ENCODE assay signal across 7 cellular contexts in genomic region chr2:152468832-152469692, GRCh38.
DNase-seq lines count a peak whose midpoint lies in the region; ATAC-seq, FAIRE-seq and TF ChIP-seq lines count a peak whose summit lies in the region.

No MANE protein-coding gene starts in this region.

- H3K36me3 ChIP-seq in subcutaneous abdominal adipose tissue (ENCODE audit: control insufficient read depth in 5 of 5, insufficient read depth in 5 of 5, low read length in 5 of 5), result no peaks in the 10 kb centered on the region
- H3K36me3 ChIP-seq in OCI-LY7 (ENCODE audit: insufficient read depth, low read length), result no peaks in the 10 kb centered on the region

- POLR2A ChIA-PET in OCI-LY7 (lab: Charles Lee), result no interaction called here

- no peaks in the 10 kb centered on the region for H3K79me2 ChIP-seq in OCI-LY7 (ENCODE audit: insufficient read depth, low read depth, low read length)

- H3K4me3 ChIP-seq in subcutaneous abdominal adipose tissue (ENCODE audit: low read depth in 1 of 5, low read length in 5 of 5) (peak overlapping the region in 2 of 5 donors; percentile 20 to 21), OCI-LY7 (ENCODE audit: low read depth, low read length, poor library complexity, severe bottlenecking) (no peak overlapping the region)

- no peak for TF ChIP-seq CTCF in OCI-LY7 (conservative IDR thresholded peaks at IDR 0.05; ENCODE audit: low read length)

- peak overlapping the region in 1 of 5 donors; percentile 9 for H3K9ac ChIP-seq in subcutaneous abdominal adipose tissue (ENCODE audit: low read length in 5 of 5)

- peak; percentile 29 for ATAC-seq in HG03442 (IDR thresholded peaks at IDR 0.05; ENCODE audit: unreplicated experiment)

- no peaks in the 10 kb centered on the region; the same call in 1 of the 2 replicates for H4K20me1 ChIP-seq in OCI-LY7 (ENCODE audit: insufficient read depth, low read length)

- H3K27ac ChIP-seq in subcutaneous abdominal adipose tissue (ENCODE audit: low read depth, low read length) (peak overlapping the region; percentile 81), OCI-LY7 (ENCODE audit: low read depth, low read length, poor library complexity, severe bottlenecking) (no peak overlapping the region)

- CTCF ChIA-PET in OCI-LY7 (lab: Charles Lee; ENCODE audit: unreplicated experiment), result no interaction called here

- no peak overlapping the region for H3K4me2 ChIP-seq in OCI-LY7 (ENCODE audit: low read length)

- intact Hi-C loops in OCI-LY7 (cut with micrococcal nuclease; ENCODE audit: unreplicated experiment), result no loop called here

- DNase-seq in RCC 7860 (ENCODE audit: low spot score) (peak; percentile 58), globus pallidus (ENCODE audit: low spot score) (peak; percentile 70), activated gamma-delta T cell (lab: John Stamatoyannopoulos, UW) (no peak), 8988T (no peak), OCI-LY7 (ENCODE audit: low spot score) (no peak)

- no peak overlapping the region for H2AFZ ChIP-seq in OCI-LY7 (ENCODE audit: low read length)

- BruUV-seq in OCI-LY7 (replicated peaks; lab: Mats Ljungman, UMichigan), result no TSS peak

- H3K27me3 ChIP-seq in subcutaneous abdominal adipose tissue (ENCODE audit: control insufficient read depth in 5 of 5, insufficient read depth in 4 of 5, low read length in 5 of 5), result no peaks in the 10 kb centered on the region

- H3K4me1 ChIP-seq in subcutaneous abdominal adipose tissue (ENCODE audit: control insufficient read depth in 5 of 5, insufficient read depth in 5 of 5, low read length in 5 of 5) (peaks cover 11 to 63% (median 56%) of the 10 kb centered on the region in 5 donors), OCI-LY7 (ENCODE audit: insufficient read depth, low read length, poor library complexity, severe bottlenecking) (no peaks in the 10 kb centered on the region)

- FAIRE-seq in RCC 7860 (lab: Jason Lieb, UNC), result peak; percentile 10

- H3K9me3 ChIP-seq in subcutaneous abdominal adipose tissue (ENCODE audit: control insufficient read depth in 5 of 5, low read length in 5 of 5) (no peaks in the 10 kb centered on the region), OCI-LY7 (ENCODE audit: low read length) (no peaks in the 10 kb centered on the region)

- H3K9me2 ChIP-seq in OCI-LY7 (ENCODE audit: insufficient read depth, low read length), result no peaks in the 10 kb centered on the region

Comparison
In these comparisons a context has a peak if more than half of its experiments do, and no peak if none do; other contexts are left out.
1. DNase-seq: peak in RCC 7860 (single experiment) and globus pallidus (single experiment); none in activated gamma-delta T cell (single experiment), 8988T (single experiment) and OCI-LY7 (single experiment).